In genomic region chrY:12661974-12662670, GRCh38 we compare ENCODE assay signal across 8 cellular contexts.
DNase-seq lines count a peak whose midpoint lies in the region; ATAC-seq and TF ChIP-seq lines count a peak whose summit lies in the region.

No MANE protein-coding gene starts in this region.

- H3K4me1 ChIP-seq in ACC112 (ENCODE audit: control insufficient read depth, insufficient read depth, low read length, unreplicated experiment), result no peaks in the 10 kb centered on the region

- no peaks in the 10 kb centered on the region for H3K27me3 ChIP-seq in ACC112 (ENCODE audit: insufficient read depth, low read length)

- no peaks in the 10 kb centered on the region for H3K27me3 Mint-ChIP-seq in T-helper 1 cell treated with Interleukin-12 subunit alpha and Interleukin-12 subunit beta and Interleukin-4 antibody, amounts not matched to agents 30 μg/mL and 1 μg/mL, for 36 hours (ENCODE audit: low read depth)
- no peaks in the 10 kb centered on the region for H3K27me3 Mint-ChIP-seq in nephron progenitor cell (ENCODE audit: low read depth, poor library complexity)

- DNase-seq in HCEC 1CT, result peak; percentile 70
- DNase-seq in epidermal melanocyte (ENCODE audit: insufficient read length, low spot score), result peak; percentile 58
- DNase-seq in skeletal muscle cell (ENCODE audit: low read depth), result peak; percentile 48
- no peak for DNase-seq in nephron progenitor cell
- DNase-seq in 8988T, result no peak

- H3K36me3 Mint-ChIP-seq in T-helper 1 cell treated with Interleukin-12 subunit alpha and Interleukin-12 subunit beta and Interleukin-4 antibody, amounts not matched to agents 30 μg/mL and 1 μg/mL, for 36 hours (ENCODE audit: low read depth), result peaks cover 12% of the 10 kb centered on the region
- H3K36me3 Mint-ChIP-seq in nephron progenitor cell (ENCODE audit: low read depth), result no peaks in the 10 kb centered on the region

- H3K4me3 Mint-ChIP-seq in T-helper 1 cell treated with Interleukin-12 subunit alpha and Interleukin-12 subunit beta and Interleukin-4 antibody, amounts not matched to agents 30 μg/mL and 1 μg/mL, for 36 hours, result peak overlapping the region; percentile 99
- H3K4me3 Mint-ChIP-seq in nephron progenitor cell, result no peak overlapping the region

- H3K9me3 Mint-ChIP-seq in T-helper 1 cell treated with Interleukin-12 subunit alpha and Interleukin-12 subunit beta and Interleukin-4 antibody, amounts not matched to agents 30 μg/mL and 1 μg/mL, for 36 hours, result no peaks in the 10 kb centered on the region
- H3K9me3 Mint-ChIP-seq in nephron progenitor cell, result no peaks in the 10 kb centered on the region

- H3K4me3 ChIP-seq in ACC112 (ENCODE audit: low read depth, low read length) (peak overlapping the region; percentile 85), skeletal muscle cell (ENCODE audit: low read depth, low read length) (peak overlapping the region; percentile 75)

- peaks cover 47% of the 10 kb centered on the region for H3K79me2 ChIP-seq in ACC112 (ENCODE audit: control insufficient read depth, insufficient read depth, low read length, unreplicated experiment)

- peak overlapping the region; percentile 93 for H2AFZ ChIP-seq in ACC112 (ENCODE audit: low read length, unreplicated experiment)

- H3K36me3 ChIP-seq in ACC112 (ENCODE audit: insufficient read depth, low read length), result 0 out of 2 replicates have a peak, but pooled peaks cover 5% of the 10 kb centered on the region

- no peak for TF ChIP-seq CTCF in nephron progenitor cell (IDR thresholded peaks at IDR 0.05)

- no peak for ATAC-seq in GM18858 (IDR thresholded peaks at IDR 0.05; ENCODE audit: unreplicated experiment)

- H3K27ac ChIP-seq in ACC112 (ENCODE audit: low read depth, low read length), result peak overlapping the region; percentile 70

- peak overlapping the region; percentile 99 for H3K27ac Mint-ChIP-seq in T-helper 1 cell treated with Interleukin-12 subunit alpha and Interleukin-12 subunit beta and Interleukin-4 antibody, amounts not matched to agents 30 μg/mL and 1 μg/mL, for 36 hours
- H3K27ac Mint-ChIP-seq in nephron progenitor cell, result no peak overlapping the region

- H3K4me1 Mint-ChIP-seq in T-helper 1 cell treated with Interleukin-12 subunit alpha and Interleukin-12 subunit beta and Interleukin-4 antibody, amounts not matched to agents 30 μg/mL and 1 μg/mL, for 36 hours (ENCODE audit: low read depth), result peaks cover 21% of the 10 kb centered on the region
- H3K4me1 Mint-ChIP-seq in nephron progenitor cell, result no peaks in the 10 kb centered on the region

Comparison
In these comparisons a context has a peak if more than half of its experiments do, and no peak if none do; other contexts are left out.
1. DNase-seq: peak in HCEC 1CT (single experiment), epidermal melanocyte (single experiment) and skeletal muscle cell (single experiment); none in nephron progenitor cell (single experiment) and 8988T (single experiment).